1 cellular context compared by ENCODE assay signal in genomic region chr16:75340715-75341500, GRCh38.
TF ChIP-seq lines count a peak whose summit lies in the region.

No MANE protein-coding gene starts in this region.

TF ChIP-seq in SK-N-SH, 30 proteins besides CTCF, POLR2A, EP300 and RAD21 (continued from another document):
- no peak for TF ChIP-seq USF1 (IDR thresholded peaks at IDR 0.05; ENCODE audit: borderline replicate concordance, low read depth)
- no peak for TF ChIP-seq GABPA (IDR thresholded peaks at IDR 0.05; ENCODE audit: low read depth)
- no peak for TF ChIP-seq SMC3 (IDR thresholded peaks at IDR 0.05; ENCODE audit: low read depth, low read length)
- TF ChIP-seq TEAD4 (IDR thresholded peaks at IDR 0.05; ENCODE audit: borderline replicate concordance, insufficient read depth), result 0 out of 2 replicates have a peak, but pooled peaks have one; percentile 65
- TF ChIP-seq YY1 (IDR thresholded peaks at IDR 0.05; ENCODE audit: low read depth), result peak; percentile 47; the same call in 1 of the 2 replicates
- no peak for TF ChIP-seq MAX (IDR thresholded peaks at IDR 0.05; ENCODE audit: low read depth)
- peak; percentile 74 for TF ChIP-seq PBX3 (IDR thresholded peaks at IDR 0.05)
- TF ChIP-seq TCF12 (IDR thresholded peaks at IDR 0.05), result peak; percentile 73
- no peak for TF ChIP-seq IRF3 (IDR thresholded peaks at IDR 0.05; ENCODE audit: low read depth, low read length)
- TF ChIP-seq FOSL2 (IDR thresholded peaks at IDR 0.05; ENCODE audit: borderline replicate concordance, low read depth), result peak; percentile 44; the same call in 1 of the 2 replicates
- TF ChIP-seq USF2 (IDR thresholded peaks at IDR 0.05; ENCODE audit: borderline replicate concordance, low read depth, low read length), result no peak
- TF ChIP-seq NFIC (IDR thresholded peaks at IDR 0.05; ENCODE audit: borderline replicate concordance), result peak; percentile 42; the same call in 1 of the 2 replicates
- TF ChIP-seq MXI1 (IDR thresholded peaks at IDR 0.05; ENCODE audit: low read depth, low read length), result no peak
- peak; percentile 39; the same call in 1 of the 2 replicates for TF ChIP-seq RCOR1 (IDR thresholded peaks at IDR 0.05; ENCODE audit: low read length)
- TF ChIP-seq NRF1 (IDR thresholded peaks at IDR 0.05; ENCODE audit: low read depth, low read length), result no peak
- no peak for TF ChIP-seq SIN3A (IDR thresholded peaks at IDR 0.05; ENCODE audit: borderline replicate concordance, low read depth, low read length)
- no peak for TF ChIP-seq TAF1 (IDR thresholded peaks at IDR 0.05; ENCODE audit: borderline replicate concordance, low read depth, low read length)
- no peak for TF ChIP-seq CHD2 (IDR thresholded peaks at IDR 0.05; ENCODE audit: low read length, partially characterized antibody)
- no peak for TF ChIP-seq RFX5 (IDR thresholded peaks at IDR 0.05; ENCODE audit: low read length)
- TF ChIP-seq MEF2A (IDR thresholded peaks at IDR 0.05; ENCODE audit: borderline replicate concordance, low read depth), result no peak; the same call in 1 of the 2 replicates
